28 cellular contexts compared by ENCODE assay signal in genomic region chr20:31909253-31910070, GRCh38. TPM values are rescaled to one million over a fixed set of nuclear protein-coding genes. Genes with fewer than 3 reads are reported as not detected.
"Had no signal": no experiment of that assay in that cellular context is flagged by ENCODE, and none has a peak within 500 bp of the region (broad histone marks: within the 10 kb centered on the region; RNA-seq: fewer than 3 reads in every experiment).

No MANE protein-coding gene starts in this region.

- H3K36me3 Mint-ChIP-seq: activated CD4-positive, alpha-beta memory T cell treated with anti-CD3 and anti-CD28 coated beads for 36 hours; activated naive CD4-positive, alpha-beta T cell treated with anti-CD3 and anti-CD28 coated beads, Interleukin-2, amount 50 U/mL, for 72 hours; T-cell had no signal

- FAIRE-seq: bronchial epithelial cell, RCC 7860 had no signal

- H3K27ac Mint-ChIP-seq: activated CD4-positive, alpha-beta memory T cell treated with anti-CD3 and anti-CD28 coated beads for 36 hours; activated CD4-positive, alpha-beta T cell treated with anti-CD3 and anti-CD28 coated beads, Interleukin-2, amount 10 ng/mL, durations not matched to agents 7 days and 5 days; activated naive CD4-positive, alpha-beta T cell treated with anti-CD3 and anti-CD28 coated beads, Interleukin-2, amount 50 U/mL, for 72 hours; activated naive CD8-positive, alpha-beta T cell treated with anti-CD3 and anti-CD28 coated beads, Interleukin-2, amount 50 U/mL, for 24 hours had no signal

- H3K27me3 ChIP-seq: ascending aorta, body of pancreas had no signal

- H3K4me1 ChIP-seq: ascending aorta, body of pancreas had no signal

- ATAC-seq: activated naive CD4-positive, alpha-beta T cell treated with anti-CD3 and anti-CD28 coated beads, Interleukin-2, amount 50 U/mL, for 72 hours; activated naive CD8-positive, alpha-beta T cell treated with anti-CD3 and anti-CD28 coated beads, Interleukin-2, amount 50 U/mL, for 24 hours; activated T-cell treated with anti-CD3 and anti-CD28 coated beads, Interleukin-2, amount 50 U/mL, for 4 hours; body of pancreas; PC-3; T-cell had no signal

- H3K4me3 ChIP-seq: ascending aorta, body of pancreas had no signal

- H3K27ac ChIP-seq: ascending aorta, body of pancreas, VCaP had no signal

- DNase-seq: activated CD4-positive, alpha-beta memory T cell treated with anti-CD3 and anti-CD28 coated beads for 36 hours; activated CD4-positive, alpha-beta T cell treated with anti-CD3 and anti-CD28 coated beads, Interleukin-2, amount 10 ng/mL, durations not matched to agents 7 days and 5 days; activated CD4-positive, CD25-positive, alpha-beta regulatory T cell; activated CD8-positive, alpha-beta memory T cell treated with anti-CD3 and anti-CD28 coated beads for 24 hours; activated effector memory CD4-positive, alpha-beta T cell treated with anti-CD3 and anti-CD28 coated beads, Interleukin-2, amount 50 U/mL, for 16 hours; activated naive CD4-positive, alpha-beta T cell treated with Interleukin-2 at 50 U/mL for 16 hours; activated naive CD8-positive, alpha-beta T cell treated with anti-CD3 and anti-CD28 coated beads, Interleukin-2, amount 50 U/mL, for 24 hours; activated T-cell treated with anti-CD3 and anti-CD28 coated beads, Interleukin-2, amount 50 U/mL, for 4 hours; amniotic stem cell; body of pancreas; MM.1S; NCI-H1105; NCI-H1436; NCI-H1694 treated with DMSO at 0.1 percent for 48 hours; NCI-H2029 treated with DMSO at 0.1 percent for 48 hours; NCI-H345; NCI-H510A; NCI-H526 treated with DMSO at 0.1 percent for 48 hours; SIG-M5; T-cell; T-helper 2 cell had no signal

- H3K4me1 Mint-ChIP-seq: activated CD4-positive, alpha-beta T cell treated with anti-CD3 and anti-CD28 coated beads, Interleukin-2, amount 10 ng/mL, durations not matched to agents 7 days and 5 days; activated naive CD8-positive, alpha-beta T cell treated with anti-CD3 and anti-CD28 coated beads, Interleukin-2, amount 50 U/mL, for 24 hours; central memory CD8-positive, alpha-beta T cell; T-cell had no signal

- H3K9me3 Mint-ChIP-seq: activated CD4-positive, alpha-beta memory T cell treated with anti-CD3 and anti-CD28 coated beads for 36 hours; activated CD4-positive, alpha-beta T cell treated with anti-CD3 and anti-CD28 coated beads, Interleukin-2, amount 10 ng/mL, durations not matched to agents 7 days and 5 days; activated naive CD4-positive, alpha-beta T cell treated with anti-CD3 and anti-CD28 coated beads, Interleukin-2, amount 50 U/mL, for 72 hours; activated naive CD8-positive, alpha-beta T cell treated with anti-CD3 and anti-CD28 coated beads, Interleukin-2, amount 50 U/mL, for 24 hours; activated T-cell treated with anti-CD3 and anti-CD28 coated beads, Interleukin-2, amount 50 U/mL, for 4 hours; central memory CD8-positive, alpha-beta T cell; T-cell had no signal

- H3K9me3 ChIP-seq: ascending aorta, body of pancreas had no signal

- H3K27me3 Mint-ChIP-seq: activated CD4-positive, alpha-beta memory T cell treated with anti-CD3 and anti-CD28 coated beads for 36 hours; central memory CD8-positive, alpha-beta T cell had no signal

- H3K4me3 Mint-ChIP-seq: activated CD4-positive, alpha-beta memory T cell treated with anti-CD3 and anti-CD28 coated beads for 36 hours; activated CD4-positive, alpha-beta T cell treated with anti-CD3 and anti-CD28 coated beads, Interleukin-2, amount 10 ng/mL, durations not matched to agents 7 days and 5 days; activated naive CD8-positive, alpha-beta T cell treated with anti-CD3 and anti-CD28 coated beads, Interleukin-2, amount 50 U/mL, for 24 hours; activated T-cell treated with anti-CD3 and anti-CD28 coated beads, Interleukin-2, amount 50 U/mL, for 4 hours; central memory CD8-positive, alpha-beta T cell; T-cell had no signal

- H3K36me3 ChIP-seq: ascending aorta had no signal

RNA-seq across cellular contexts. Expression of gene TTLL9, which starts 39.0 kb away (rescaled TPM):
- total RNA-seq: activated CD4-positive, alpha-beta memory T cell treated with anti-CD3 and anti-CD28 coated beads for 36 hours; activated CD4-positive, alpha-beta T cell treated with anti-CD3 and anti-CD28 coated beads, Interleukin-2, amount 10 ng/mL, durations not matched to agents 7 days and 5 days; activated naive CD4-positive, alpha-beta T cell treated with anti-CD3 and anti-CD28 coated beads, Interleukin-2, amount 50 U/mL, for 72 hours; activated T-cell treated with anti-CD3 and anti-CD28 coated beads, Interleukin-2, amount 50 U/mL, for 4 hours; ascending aorta; bronchial epithelial cell; PC-3 had no signal

RNA-seq across cellular contexts. Expression of gene DUSP15, which starts 39.1 kb away (rescaled TPM):
- total RNA-seq: activated CD4-positive, alpha-beta memory T cell treated with anti-CD3 and anti-CD28 coated beads for 36 hours; activated CD4-positive, alpha-beta T cell treated with anti-CD3 and anti-CD28 coated beads, Interleukin-2, amount 10 ng/mL, durations not matched to agents 7 days and 5 days; activated naive CD4-positive, alpha-beta T cell treated with anti-CD3 and anti-CD28 coated beads, Interleukin-2, amount 50 U/mL, for 72 hours; activated T-cell treated with anti-CD3 and anti-CD28 coated beads, Interleukin-2, amount 50 U/mL, for 4 hours; bronchial epithelial cell; PC-3; T-cell had no signal

RNA-seq across cellular contexts. Expression of gene XKR7, which starts 58.5 kb away (rescaled TPM):
- total RNA-seq: activated CD4-positive, alpha-beta memory T cell treated with anti-CD3 and anti-CD28 coated beads for 36 hours; activated T-cell treated with anti-CD3 and anti-CD28 coated beads, Interleukin-2, amount 50 U/mL, for 4 hours; ascending aorta; bronchial epithelial cell; PC-3; T-cell had no signal
